ENCODE assay signal across 1 cellular context in genomic region chr7:107016312-107016711, GRCh38.
TF ChIP-seq lines count a peak whose summit lies in the region.

No MANE protein-coding gene starts in this region.

TF ChIP-seq in K562, 482 proteins besides CTCF, POLR2A, EP300 and RAD21 (continued from another document and continues in another):
- TF ChIP-seq ZNF407 (IDR thresholded peaks at IDR 0.05; ENCODE audit: low read depth) (peak; percentile 48; the same call in 1 of the 2 replicates), ZFP1 (CRISPR knock-in tag; IDR thresholded peaks at IDR 0.05) (no peak), SIN3B (IDR thresholded peaks at IDR 0.05; ENCODE audit: low read depth) (no peak), GATA2 (CRISPR knock-in tag; IDR thresholded peaks at IDR 0.05) (0 out of 2 replicates have a peak, but pooled peaks have one; percentile 55), EGR1 (conservative IDR thresholded peaks at IDR 0.05) (0 out of 2 replicates have a peak, but pooled peaks have one; percentile 26), DPF2 (IDR thresholded peaks at IDR 0.05) (peak; percentile 61; the same call in 1 of the 2 replicates), TOE1 (IDR thresholded peaks at IDR 0.05; ENCODE audit: borderline replicate concordance) (0 out of 2 replicates have a peak, but pooled peaks have one; percentile 14), TOE1 (CRISPR knock-in tag; IDR thresholded peaks at IDR 0.05; ENCODE audit: borderline replicate concordance, low read depth) (no peak), ZNF740 (CRISPR knock-in tag; IDR thresholded peaks at IDR 0.05) (no peak), ZNF740 (tag; IDR thresholded peaks at IDR 0.05) (no peak; a peak in 1 of 4 replicates), SMARCA4 (IDR thresholded peaks at IDR 0.05) (peak; percentile 58), TCF3 (CRISPR knock-in tag; IDR thresholded peaks at IDR 0.05) (peak; percentile 65), MTA2 (IDR thresholded peaks at IDR 0.05; ENCODE audit: low read depth) (peak; percentile 18; the same call in 1 of the 2 replicates), CBFA2T2 (conservative IDR thresholded peaks at IDR 0.05) (peak; percentile 67), TBL1XR1 (IDR thresholded peaks at IDR 0.05; ENCODE audit: low read length in 2 of 2) (0 out of 4 replicates have a peak, but pooled peaks of 1 of the 2 experiments have one; percentile 11), STAT5A (IDR thresholded peaks at IDR 0.05; ENCODE audit: borderline replicate concordance, low read length) (peak; percentile 31; the same call in 1 of the 2 replicates), AFF4 (CRISPR knock-in tag; IDR thresholded peaks at IDR 0.05) (no peak), NCOR1 (IDR thresholded peaks at IDR 0.05) (peak; percentile 62; the same call in 1 of the 2 replicates), HDAC1 (IDR thresholded peaks at IDR 0.05) (peak in 1 of 2 experiments; percentile 48; a peak in 2 of 4 replicates), ZNF766 (CRISPR knock-in tag; conservative IDR thresholded peaks at IDR 0.05) (0 out of 2 replicates have a peak, but pooled peaks have one; percentile 27), NR3C1 (CRISPR knock-in tag; IDR thresholded peaks at IDR 0.05) (no peak), ZNF592 (IDR thresholded peaks at IDR 0.05) (peak; percentile 47; the same call in 1 of the 2 replicates), EP400 (IDR thresholded peaks at IDR 0.05) (peak; percentile 30; the same call in 1 of the 2 replicates), AFF1 (IDR thresholded peaks at IDR 0.05; ENCODE audit: low read depth in 1 of 2, partially characterized antibody in 2 of 2) (peak in 1 of 2 experiments; percentile 14), SOX6 (IDR thresholded peaks at IDR 0.05) (peak; percentile 76), HNRNPL (IDR thresholded peaks at IDR 0.05; ENCODE audit: low read depth, low read length) (no peak), CCNT2 (IDR thresholded peaks at IDR 0.05; ENCODE audit: borderline replicate concordance, extremely low read depth, insufficient read length, low read depth, low read length) (peak; percentile 40), RBM14 (IDR thresholded peaks at IDR 0.05; ENCODE audit: borderline replicate concordance, insufficient read depth, low read depth, low read length) (no peak), SMARCE1 (IDR thresholded peaks at IDR 0.05) (peak; percentile 41; the same call in 1 of the 2 replicates), KDM1A (IDR thresholded peaks at IDR 0.05) (peak; percentile 81 to 85), NCOA2 (IDR thresholded peaks at IDR 0.05; ENCODE audit: partially characterized antibody in 2 of 2) (peak in 1 of 2 experiments; percentile 54), MECOM (CRISPR knock-in tag; IDR thresholded peaks at IDR 0.05) (no peak), MEF2D (tag; conservative IDR thresholded peaks at IDR 0.05; ENCODE audit: low read depth) (no peak), HDAC2 (IDR thresholded peaks at IDR 0.05) (peak; percentile 48; the same call in 1 of the 2 replicates), ZNF212 (CRISPR knock-in tag; IDR thresholded peaks at IDR 0.05) (no peak), ARID1B (IDR thresholded peaks at IDR 0.05) (peak; percentile 80), ZNF431 (CRISPR knock-in tag; IDR thresholded peaks at IDR 0.05) (no peak), ZBTB2 (IDR thresholded peaks at IDR 0.05) (peak; percentile 53; the same call in 1 of the 2 replicates), ZNF507 (tag; conservative IDR thresholded peaks at IDR 0.05) (no peak), SMARCA5 (IDR thresholded peaks at IDR 0.05) (0 out of 2 replicates have a peak, but pooled peaks have one; percentile 16)
